Comparison of ENCODE assay signal across 19 cellular contexts in genomic region chr1:227071898-227072587, GRCh38.
DNase-seq lines count a peak whose midpoint lies in the region; ATAC-seq, FAIRE-seq and TF ChIP-seq lines count a peak whose summit lies in the region.
"Had no signal": no experiment of that assay in that cellular context is flagged by ENCODE, and none has a peak within 500 bp of the region (broad histone marks: within the 10 kb centered on the region; RNA-seq: fewer than 3 reads in every experiment).

No MANE protein-coding gene starts in this region.

- ATAC-seq in GM19035 (IDR thresholded peaks at IDR 0.05; ENCODE audit: unreplicated experiment): no peak
- ATAC-seq: CD8-positive, alpha-beta T cell had no signal

- POLR2A ChIA-PET in MCF 10A (lab: Yijun Ruan, JAX): interaction anchor here (0.6 to 3.3 kb wide), 10 partner anchors 8 to 227 kb away, joined by 3 to 21 read pairs (median 3); no protein-coding TSS in a partner anchor

- TF ChIP-seq CTCF in MCF 10A (IDR thresholded peaks at IDR 0.05; ENCODE audit: unreplicated experiment) (no peak), breast epithelium (IDR thresholded peaks at IDR 0.05) (no peak), D721Med (IDR thresholded peaks at IDR 0.05; ENCODE audit: insufficient read depth, missing control alignments) (no peak)

- H3K4me3 ChIP-seq in breast epithelium (no peak overlapping the region), HUES48 (ENCODE audit: low read depth, low read length) (no peak overlapping the region)
- H3K4me3 ChIP-seq: BLaER1 treated with 17β-estradiol and CSF1 and Interleukin-3, amounts not matched to agents 10 nM and 100 nM; GM23248 had no signal

- H3K27ac ChIP-seq in breast epithelium (no peak overlapping the region), HUES48 (ENCODE audit: low read depth, low read length) (peak overlapping the region; percentile 26)
- H3K27ac ChIP-seq: BLaER1 treated with 17β-estradiol and CSF1 and Interleukin-3, amounts not matched to agents 10 nM and 100 nM; GM23248 had no signal

- intact Hi-C loops in MCF 10A (cut with micrococcal nuclease): no loop called here
- intact Hi-C loops in breast epithelium (cut with DNase I; ENCODE audit: low total_unique reads): no loop called here

- H3K27me3 Mint-ChIP-seq in MCF 10A (ENCODE audit: insufficient read depth, unreplicated experiment): no peaks in the 10 kb centered on the region

- H3K9me3 ChIP-seq in breast epithelium (no peaks in the 10 kb centered on the region), HUES48 (ENCODE audit: control insufficient read depth, insufficient read depth, low read length) (no peaks in the 10 kb centered on the region)
- H3K9me3 ChIP-seq: BLaER1 treated with 17β-estradiol and CSF1 and Interleukin-3, amounts not matched to agents 10 nM and 100 nM had no signal

- no TSS peak for BruUV-seq in MCF 10A (replicated peaks; lab: Mats Ljungman, UMichigan)

- CTCF ChIA-PET in MCF 10A (lab: Yijun Ruan, JAX): interaction anchor here (1.1 kb wide), 1 partner anchor 376 kb away, joined by 3 read pairs; no protein-coding TSS in a partner anchor

- no peak overlapping the region for H3K9ac ChIP-seq in HUES48 (ENCODE audit: low read depth, low read length)
- H3K9ac ChIP-seq: BLaER1 treated with 17β-estradiol and CSF1 and Interleukin-3, amounts not matched to agents 10 nM and 100 nM; GM23248 had no signal

- H3K4me1 ChIP-seq in breast epithelium: no peaks in the 10 kb centered on the region
- H3K4me1 ChIP-seq in HUES48 (ENCODE audit: control insufficient read depth, insufficient read depth, low read length): peaks cover 14% of the 10 kb centered on the region
- H3K4me1 ChIP-seq: BLaER1 treated with 17β-estradiol and CSF1 and Interleukin-3, amounts not matched to agents 10 nM and 100 nM had no signal

- no peak for TF ChIP-seq POLR2A in breast epithelium (IDR thresholded peaks at IDR 0.05)

- peak; percentile 13 for DNase-seq in MCF 10A (ENCODE audit: unreplicated experiment)
- DNase-seq in breast epithelium (ENCODE audit: low spot score in 2 of 2): no peak
- no peak for DNase-seq in D721Med (ENCODE audit: insufficient read length, low spot score)
- DNase-seq in left kidney (ENCODE audit: low read depth, low spot score): peak; percentile 11
- no peak for DNase-seq in activated naive CD4-positive, alpha-beta T cell treated with Interleukin-2 at 50 U/mL for 16 hours
- DNase-seq: 8988T; Calu3; CD8-positive, alpha-beta T cell; DMS 273 treated with DMSO at 0.1 percent for 48 hours; DMS53; GM23248; HCEC 1CT; KBM-7 had no signal

- H3K36me3 ChIP-seq in breast epithelium (no peaks in the 10 kb centered on the region), HUES48 (ENCODE audit: control insufficient read depth, insufficient read depth, low read length) (peaks cover 48% of the 10 kb centered on the region)

- no peak overlapping the region for H3K4me3 Mint-ChIP-seq in MCF 10A (ENCODE audit: unreplicated experiment)
- H3K4me3 Mint-ChIP-seq: B cell; CD8-positive, alpha-beta T cell had no signal

- H3K27me3 ChIP-seq in breast epithelium (no peaks in the 10 kb centered on the region), HUES48 (ENCODE audit: control insufficient read depth, insufficient read depth, low read length) (no peaks in the 10 kb centered on the region)
- H3K27me3 ChIP-seq: BLaER1 treated with 17β-estradiol and CSF1 and Interleukin-3, amounts not matched to agents 10 nM and 100 nM had no signal

- peaks cover 10% of the 10 kb centered on the region for H3K4me1 Mint-ChIP-seq in MCF 10A (ENCODE audit: insufficient read depth, unreplicated experiment)
- H3K4me1 Mint-ChIP-seq: B cell had no signal

- H3K36me3 Mint-ChIP-seq in MCF 10A (ENCODE audit: insufficient read depth, unreplicated experiment): peaks cover 9% of the 10 kb centered on the region
- H3K36me3 Mint-ChIP-seq: CD8-positive, alpha-beta T cell had no signal

- peak; percentile 81 for FAIRE-seq in D721Med (lab: Jason Lieb, UNC)
- FAIRE-seq: G401.6, GM12891 had no signal

- H3K9me3 Mint-ChIP-seq in MCF 10A (ENCODE audit: unreplicated experiment): no peaks in the 10 kb centered on the region
- H3K9me3 Mint-ChIP-seq: CD8-positive, alpha-beta T cell had no signal

- H3K27ac Mint-ChIP-seq in MCF 10A (ENCODE audit: low read depth, unreplicated experiment): peak overlapping the region; percentile 67
- H3K27ac Mint-ChIP-seq: B cell; CD8-positive, alpha-beta T cell had no signal

Comparison
In these comparisons a context has a peak if more than half of its experiments do, and no peak if none do; other contexts are left out.
1. DNase-seq: peak in MCF 10A (single experiment) and left kidney (single experiment); none in breast epithelium (0 of 2), D721Med (single experiment) and activated naive CD4-positive, alpha-beta T cell treated with Interleukin-2 at 50 U/mL for 16 hours (single experiment).